ENCODE assay signal across 8 cellular contexts in the genomic region with DNA sequence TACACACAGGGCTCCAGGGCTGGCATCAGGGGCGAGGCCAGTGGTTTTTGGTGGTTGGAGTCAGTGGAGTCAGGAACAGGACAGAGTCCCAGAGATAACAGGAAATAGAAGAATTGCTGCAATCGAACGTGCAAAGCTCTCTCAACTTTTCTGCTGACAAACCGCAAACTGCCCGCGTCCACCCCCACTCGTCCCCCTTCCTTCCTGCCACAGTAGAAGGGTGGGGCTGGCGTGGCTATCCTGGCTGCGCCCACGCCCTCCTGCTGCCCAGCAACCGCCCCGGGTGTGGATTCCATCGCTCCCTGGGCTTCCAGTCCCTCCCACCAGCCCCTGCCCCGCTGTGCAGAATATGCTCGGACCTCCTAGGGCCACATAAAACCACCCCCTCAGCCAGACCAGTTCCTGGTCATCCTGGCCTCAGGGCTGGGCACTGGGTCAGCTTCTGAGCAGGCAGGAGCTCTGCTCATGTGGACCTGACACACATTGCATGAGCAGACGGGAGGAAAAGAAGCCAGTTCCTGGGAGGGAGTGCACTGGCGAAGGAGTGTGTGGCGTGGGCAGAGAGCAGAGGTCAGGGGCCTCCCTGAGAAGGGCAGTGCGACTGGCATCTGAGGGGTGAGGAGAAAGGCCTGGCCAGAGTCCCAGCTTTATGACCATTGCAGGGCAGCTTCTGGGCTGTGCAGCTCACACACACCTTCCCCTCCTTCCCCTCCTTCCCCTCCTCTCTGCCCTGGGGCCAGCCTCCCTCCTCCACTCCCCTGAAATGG.
A peak's percentile ranks its signal among the peaks of the same experiment; 100 is the strongest.
DNase-seq lines count a peak whose midpoint lies in the region; ATAC-seq lines count a peak whose summit lies in the region.

No MANE protein-coding gene starts in this region.

- no peak overlapping the region for H3K4me3 Mint-ChIP-seq in activated naive CD8-positive, alpha-beta T cell treated with anti-CD3 and anti-CD28 coated beads, Interleukin-2, amount 10 ng/mL, durations not matched to agents 7 days and 5 days

- H3K27me3 Mint-ChIP-seq in activated naive CD8-positive, alpha-beta T cell treated with anti-CD3 and anti-CD28 coated beads, Interleukin-2, amount 10 ng/mL, durations not matched to agents 7 days and 5 days, result no peaks in the 10 kb centered on the region

- POLR2A ChIA-PET in activated naive CD8-positive, alpha-beta T cell treated with anti-CD3 and anti-CD28 coated beads, Interleukin-2, amount 10 ng/mL, durations not matched to agents 7 days and 5 days (lab: Charles Lee), result no interaction called here

- H3K36me3 Mint-ChIP-seq in activated naive CD8-positive, alpha-beta T cell treated with anti-CD3 and anti-CD28 coated beads, Interleukin-2, amount 10 ng/mL, durations not matched to agents 7 days and 5 days, result peaks cover 26% of the 10 kb centered on the region

- peak; percentile 43 for ATAC-seq in activated naive CD8-positive, alpha-beta T cell treated with anti-CD3 and anti-CD28 coated beads, Interleukin-2, amount 10 ng/mL, durations not matched to agents 7 days and 5 days (ENCODE audit: low read depth)
- no peak for ATAC-seq in HG03442 (IDR thresholded peaks at IDR 0.05; ENCODE audit: unreplicated experiment)

- H3K4me1 Mint-ChIP-seq in activated naive CD8-positive, alpha-beta T cell treated with anti-CD3 and anti-CD28 coated beads, Interleukin-2, amount 10 ng/mL, durations not matched to agents 7 days and 5 days, result peaks cover 1% of the 10 kb centered on the region

- H3K27ac Mint-ChIP-seq in activated naive CD8-positive, alpha-beta T cell treated with anti-CD3 and anti-CD28 coated beads, Interleukin-2, amount 10 ng/mL, durations not matched to agents 7 days and 5 days, result no peak overlapping the region

- no peaks in the 10 kb centered on the region for H3K9me3 Mint-ChIP-seq in activated naive CD8-positive, alpha-beta T cell treated with anti-CD3 and anti-CD28 coated beads, Interleukin-2, amount 10 ng/mL, durations not matched to agents 7 days and 5 days

- DNase-seq in AG08396 (ENCODE audit: low spot score) (peak; percentile 41), Kasumi-1 (lab: John Stamatoyannopoulos, UW) (peak; percentile 57 to 86), left kidney (ENCODE audit: low read depth, low spot score) (peak; percentile 56), NCI-H1417 treated with DMSO at 0.1 percent for 48 hours (lab: John Stamatoyannopoulos, UW) (no peak), germinal center (ENCODE audit: low spot score) (no peak), COLO668 (lab: John Stamatoyannopoulos, UW; ENCODE audit: unreplicated experiment) (no peak)
- peak; percentile 43 for DNase-seq in activated naive CD8-positive, alpha-beta T cell treated with anti-CD3 and anti-CD28 coated beads, Interleukin-2, amount 10 ng/mL, durations not matched to agents 7 days and 5 days

Comparison
In these comparisons a context has a peak if more than half of its experiments do, and no peak if none do; other contexts are left out.
1. DNase-seq: peak in AG08396 (single experiment), Kasumi-1 (2 of 2), activated naive CD8-positive, alpha-beta T cell treated with anti-CD3 and anti-CD28 coated beads, Interleukin-2, amount 10 ng/mL, durations not matched to agents 7 days and 5 days (single experiment) and left kidney (single experiment); none in NCI-H1417 treated with DMSO at 0.1 percent for 48 hours (single experiment), germinal center (single experiment) and COLO668 (single experiment).